ENCODE assay signal across 19 cellular contexts in genomic region chr1:76511226-76511625, GRCh38.
DNase-seq lines count a peak whose midpoint lies in the region; ATAC-seq and TF ChIP-seq lines count a peak whose summit lies in the region.
"Had no signal": no experiment of that assay in that cellular context is flagged by ENCODE, and none has a peak within 500 bp of the region (broad histone marks: within the 10 kb centered on the region; RNA-seq: fewer than 3 reads in every experiment).

No MANE protein-coding gene starts in this region.

- no peak overlapping the region for H2AFZ ChIP-seq in GM23338
- H2AFZ ChIP-seq: PC-9 had no signal

- H3K9me3 ChIP-seq in endodermal cell (ENCODE audit: control insufficient read depth, low read length), result no peaks in the 10 kb centered on the region
- H3K9me3 ChIP-seq: body of pancreas had no signal

- H3K27me3 Mint-ChIP-seq in GM23338 (ENCODE audit: insufficient read depth, low read depth, poor library complexity) (no peaks in the 10 kb centered on the region), endodermal cell (ENCODE audit: insufficient read depth) (no peaks in the 10 kb centered on the region), nephron (ENCODE audit: low read depth) (no peaks in the 10 kb centered on the region)
- H3K27me3 Mint-ChIP-seq: activated naive CD4-positive, alpha-beta T cell treated with anti-CD3 and anti-CD28 coated beads, Interleukin-2, amount 50 U/mL, for 24 hours had no signal

- ATAC-seq in GM23338 (peak; percentile 100), GM19455 (IDR thresholded peaks at IDR 0.05; ENCODE audit: unreplicated experiment) (no peak)
- no peak for ATAC-seq in activated CD4-positive, CD25-positive, alpha-beta regulatory T cell treated with anti-CD3 and anti-CD28 coated beads, Interleukin-2, amount 50 U/mL, for 24 hours
- ATAC-seq: body of pancreas had no signal

- peak overlapping the region; percentile 75 for H3K27ac Mint-ChIP-seq in GM23338
- H3K27ac Mint-ChIP-seq in endodermal cell, result no peak overlapping the region
- H3K27ac Mint-ChIP-seq in nephron, result peak overlapping the region in 2 of 3 experiments; percentile 6 to 56
- H3K27ac Mint-ChIP-seq: activated naive CD4-positive, alpha-beta T cell treated with anti-CD3 and anti-CD28 coated beads, Interleukin-2, amount 50 U/mL, for 24 hours; CD14-positive monocyte; HFFc6; T-helper 2 cell treated with Interferon-gamma antibody and Interleukin-4, amounts not matched to agents 5 μg/mL and 100 μg/mL, for 36 hours had no signal

- WGBS in endodermal cell (ENCODE audit: insufficient coverage in 1 of 2, insufficient read length in 1 of 2), 2 experiments, result 31 to 34% methylated on average over 4 of the region's 4 CpGs

- no peaks in the 10 kb centered on the region for H3K36me3 Mint-ChIP-seq in GM23338 (ENCODE audit: low read depth)
- H3K36me3 Mint-ChIP-seq in endodermal cell (ENCODE audit: low read depth), result no peaks in the 10 kb centered on the region
- H3K36me3 Mint-ChIP-seq in nephron (ENCODE audit: low read depth), result peaks cover 3% of the 10 kb centered on the region
- H3K36me3 Mint-ChIP-seq: activated naive CD4-positive, alpha-beta T cell treated with anti-CD3 and anti-CD28 coated beads, Interleukin-2, amount 50 U/mL, for 24 hours; CD14-positive monocyte had no signal

- DNase-seq in NCI-H748 (lab: John Stamatoyannopoulos, UW; ENCODE audit: unreplicated experiment), result peak; percentile 17
- no peak for DNase-seq in NCI-H748 treated with DMSO at 0.1 percent for 48 hours (lab: John Stamatoyannopoulos, UW)
- peak; percentile 77 for DNase-seq in GM23338 (ENCODE audit: low spot score)
- peak; percentile 77 for DNase-seq in endodermal cell
- no peak for DNase-seq in activated gamma-delta T cell treated with Interleukin-2 at 50 U/mL for 16 hours
- DNase-seq: body of pancreas, foreskin melanocyte, HFFc6, Karpas-422, mesenchymal stem cell, PC-9 had no signal

- no peak for TF ChIP-seq CTCF in GM23338 (conservative IDR thresholded peaks at IDR 0.05; ENCODE audit: low read depth in 2 of 2)
- no peak for TF ChIP-seq CTCF in endodermal cell (conservative IDR thresholded peaks at IDR 0.05)
- TF ChIP-seq CTCF in nephron (IDR thresholded peaks at IDR 0.05; ENCODE audit: unreplicated experiment in 3 of 3), result no peak

- H3K4me3 Mint-ChIP-seq in GM23338 (peak overlapping the region; percentile 43), endodermal cell (no peak overlapping the region), nephron (no peak overlapping the region)
- H3K4me3 Mint-ChIP-seq: activated naive CD4-positive, alpha-beta T cell treated with anti-CD3 and anti-CD28 coated beads, Interleukin-2, amount 50 U/mL, for 24 hours; CD14-positive monocyte; HFFc6; T-helper 2 cell treated with Interferon-gamma antibody and Interleukin-4, amounts not matched to agents 5 μg/mL and 100 μg/mL, for 36 hours had no signal

- H3K4me1 Mint-ChIP-seq in GM23338, result peaks cover 50% of the 10 kb centered on the region
- peaks cover 18% of the 10 kb centered on the region for H3K4me1 Mint-ChIP-seq in endodermal cell
- peaks cover 31% of the 10 kb centered on the region for H3K4me1 Mint-ChIP-seq in nephron
- H3K4me1 Mint-ChIP-seq: CD14-positive monocyte had no signal

- H3F3A ChIP-seq in GM23338 (replicated peaks; ENCODE audit: low read depth), result no peaks in the 10 kb centered on the region

- H3K4me2 ChIP-seq in GM23338, result peak overlapping the region; percentile 28
- H3K4me2 ChIP-seq: PC-9 had no signal

- H3K4me3 ChIP-seq in GM23338 (no peak overlapping the region), endodermal cell (ENCODE audit: low read length) (no peak overlapping the region)
- H3K4me3 ChIP-seq: body of pancreas, coronary artery, PC-9 had no signal

- H3K4me1 ChIP-seq in GM23338 (ENCODE audit: insufficient read depth), result peaks cover 14% of the 10 kb centered on the region
- no peaks in the 10 kb centered on the region for H3K4me1 ChIP-seq in endodermal cell (ENCODE audit: control insufficient read depth, insufficient read depth, low read length)
- H3K4me1 ChIP-seq: body of pancreas had no signal

- no peaks in the 10 kb centered on the region for H3K9me2 ChIP-seq in GM23338 (ENCODE audit: insufficient read depth)

- H4K20me1 ChIP-seq in GM23338 (replicated peaks; ENCODE audit: insufficient read depth), result no peaks in the 10 kb centered on the region

- H3K9me3 Mint-ChIP-seq in GM23338, result no peaks in the 10 kb centered on the region
- H3K9me3 Mint-ChIP-seq in endodermal cell, result no peaks in the 10 kb centered on the region
- no peaks in the 10 kb centered on the region for H3K9me3 Mint-ChIP-seq in nephron
- H3K9me3 Mint-ChIP-seq: activated naive CD4-positive, alpha-beta T cell treated with anti-CD3 and anti-CD28 coated beads, Interleukin-2, amount 50 U/mL, for 24 hours; T-helper 2 cell treated with Interferon-gamma antibody and Interleukin-4, amounts not matched to agents 5 μg/mL and 100 μg/mL, for 36 hours had no signal

- H3K79me2 ChIP-seq in GM23338 (replicated peaks; ENCODE audit: insufficient read depth), result no peaks in the 10 kb centered on the region

- H3K9ac ChIP-seq in endodermal cell (ENCODE audit: extremely low read depth, low read length, poor library complexity, severe bottlenecking), result no peak overlapping the region

- H3K27ac ChIP-seq in GM23338 (ENCODE audit: low read depth) (no peak overlapping the region), endodermal cell (ENCODE audit: low read depth, low read length) (no peak overlapping the region)
- H3K27ac ChIP-seq: body of pancreas, coronary artery, epithelial cell of prostate, PC-9 had no signal

- H3K36me3 ChIP-seq in GM23338 (ENCODE audit: insufficient read depth) (no peaks in the 10 kb centered on the region), endodermal cell (ENCODE audit: control insufficient read depth, insufficient read depth, low read length) (no peaks in the 10 kb centered on the region)

- H3K27me3 ChIP-seq in GM23338 (ENCODE audit: insufficient read depth) (no peaks in the 10 kb centered on the region), endodermal cell (ENCODE audit: control insufficient read depth, insufficient read depth, low read length, poor library complexity, severe bottlenecking) (no peaks in the 10 kb centered on the region)
- H3K27me3 ChIP-seq: body of pancreas had no signal

TF ChIP-seq in GM23338, 12 proteins besides CTCF, POLR2A, EP300 and RAD21:
- no peak for TF ChIP-seq REST (IDR thresholded peaks at IDR 0.05; ENCODE audit: unreplicated experiment)

Comparison
In these comparisons a context has a peak if more than half of its experiments do, and no peak if none do; other contexts are left out.
1. DNase-seq: peak in NCI-H748 (single experiment), GM23338 (single experiment) and endodermal cell (single experiment); none in NCI-H748 treated with DMSO at 0.1 percent for 48 hours (single experiment) and activated gamma-delta T cell treated with Interleukin-2 at 50 U/mL for 16 hours (single experiment).